19 cellular contexts compared by ENCODE assay signal in the genomic region with DNA sequence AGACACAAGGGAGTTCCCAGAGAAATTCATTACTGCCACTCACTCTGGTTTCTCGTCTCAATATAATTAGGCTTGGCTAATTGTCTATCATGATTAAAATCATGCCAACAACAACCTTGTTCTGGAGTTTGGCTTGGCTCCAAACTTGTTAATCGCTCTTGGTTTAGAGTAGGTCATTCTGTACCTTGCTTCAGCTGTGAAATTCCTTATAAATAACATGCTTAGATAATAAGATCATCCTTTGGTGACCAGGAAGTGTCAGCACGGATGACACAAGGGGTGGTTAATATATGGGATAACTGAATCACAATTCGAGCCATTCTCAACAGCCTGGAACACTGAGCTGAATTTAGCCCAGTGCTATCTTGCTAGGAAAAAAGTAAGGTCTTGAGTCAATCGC.
DNase-seq lines count a peak whose midpoint lies in the region; ATAC-seq and TF ChIP-seq lines count a peak whose summit lies in the region.
"Had no signal": no experiment of that assay in that cellular context is flagged by ENCODE, and none has a peak within 500 bp of the region (broad histone marks: within the 10 kb centered on the region; RNA-seq: fewer than 3 reads in every experiment).

No MANE protein-coding gene starts in this region.

- H3K36me3 ChIP-seq in HEK293 (ENCODE audit: control insufficient read depth in 2 of 2, insufficient read depth in 1 of 2, low read length in 2 of 2): no peaks in the 10 kb centered on the region
- H3K36me3 ChIP-seq: BLaER1 had no signal

- TF ChIP-seq CTCF in HEK293 (tag by site-specific recombination; IDR thresholded peaks at IDR 0.05) (no peak), fibroblast of mammary gland (conservative IDR thresholded peaks at IDR 0.05; ENCODE audit: control insufficient read depth, insufficient read depth, low read depth, low read length) (no peak)

- CTCF ChIA-PET in HEK293 (lab: Yijun Ruan, JAX): no interaction called here

- peak; percentile 73 for DNase-seq in COR-L47 (lab: John Stamatoyannopoulos, UW)
- peak; percentile 80 for DNase-seq in NCI-H82 treated with DMSO at 0.1 percent for 48 hours (lab: John Stamatoyannopoulos, UW; ENCODE audit: unreplicated experiment)
- peak; percentile 5 for DNase-seq in fibroblast of mammary gland (ENCODE audit: low read depth)
- no peak for DNase-seq in NCI-H146 treated with DMSO at 0.1 percent for 48 hours (lab: John Stamatoyannopoulos, UW; ENCODE audit: unreplicated experiment)
- no peak for DNase-seq in stimulated activated CD8-positive, alpha-beta memory T cell treated with anti-CD3 and anti-CD28 coated beads, Interleukin-4, amount 100 ng/mL, for 48 hours
- DNase-seq: CD4-positive, alpha-beta memory T cell; DMS79; GOT3; NCI-H1417; NCI-H2081 treated with DMSO at 0.1 percent for 48 hours; NCI-H2227 treated with DMSO at 0.1 percent for 48 hours; NCI-H510A treated with DMSO at 0.1 percent for 48 hours; NK-92 treated with Interleukin-12 subunit alpha and Interleukin-12 subunit beta, amount 100 ng/mL, for 24 hours; Right ventricle myocardium superior had no signal

- H3K4me3 ChIP-seq in HEK293 (ENCODE audit: low read depth, low read length): no peak overlapping the region
- no peak overlapping the region for H3K4me3 ChIP-seq in fibroblast of mammary gland (ENCODE audit: control insufficient read depth, low read depth, low read length)
- H3K4me3 ChIP-seq: BLaER1, SK-N-MC had no signal

- no peaks in the 10 kb centered on the region for H3K9me3 ChIP-seq in HEK293 (ENCODE audit: control insufficient read depth, insufficient read depth, low read depth, low read length)
- H3K9me3 ChIP-seq: BLaER1 had no signal

- no peak overlapping the region for H3K27ac ChIP-seq in HEK293 (ENCODE audit: extremely low read depth, low read depth, low read length)
- H3K27ac ChIP-seq: BLaER1, SK-N-MC had no signal

- H3K4me1 ChIP-seq in HEK293 (ENCODE audit: control insufficient read depth, insufficient read depth, low read length): no peaks in the 10 kb centered on the region
- H3K4me1 ChIP-seq: BLaER1 had no signal

- ATAC-seq in HG02870 (IDR thresholded peaks at IDR 0.05; ENCODE audit: unreplicated experiment): no peak
- ATAC-seq in GM19395 (IDR thresholded peaks at IDR 0.05; ENCODE audit: unreplicated experiment): no peak

- POLR2A ChIA-PET in HEK293 (lab: Yijun Ruan, JAX): no interaction called here

TF ChIP-seq in HEK293, 187 proteins besides CTCF, POLR2A, EP300 and RAD21:
- TF ChIP-seq ZNF629 (tag by site-specific recombination; IDR thresholded peaks at IDR 0.05) (0 out of 2 replicates have a peak, but pooled peaks have one; percentile 23), SP7 (tag by site-specific recombination; IDR thresholded peaks at IDR 0.05) (peak; percentile 41; the same call in 1 of the 2 replicates), KLF16 (tag by site-specific recombination; IDR thresholded peaks at IDR 0.05) (no peak), ZNF701 (tag by site-specific recombination; IDR thresholded peaks at IDR 0.05) (no peak), WT1 (tag by site-specific recombination; IDR thresholded peaks at IDR 0.05) (peak; percentile 73), ZNF600 (tag by site-specific recombination; IDR thresholded peaks at IDR 0.05) (peak; percentile 52; the same call in 1 of the 2 replicates), ZNF16 (tag by site-specific recombination; IDR thresholded peaks at IDR 0.05; ENCODE audit: low read depth) (no peak), ZNF211 (tag by site-specific recombination; IDR thresholded peaks at IDR 0.05; ENCODE audit: low read depth) (no peak), ZNF366 (tag by site-specific recombination; conservative IDR thresholded peaks at IDR 0.05) (0 out of 2 replicates have a peak, but pooled peaks have one; percentile 40)
- TF ChIP-seq, protein P1, sequence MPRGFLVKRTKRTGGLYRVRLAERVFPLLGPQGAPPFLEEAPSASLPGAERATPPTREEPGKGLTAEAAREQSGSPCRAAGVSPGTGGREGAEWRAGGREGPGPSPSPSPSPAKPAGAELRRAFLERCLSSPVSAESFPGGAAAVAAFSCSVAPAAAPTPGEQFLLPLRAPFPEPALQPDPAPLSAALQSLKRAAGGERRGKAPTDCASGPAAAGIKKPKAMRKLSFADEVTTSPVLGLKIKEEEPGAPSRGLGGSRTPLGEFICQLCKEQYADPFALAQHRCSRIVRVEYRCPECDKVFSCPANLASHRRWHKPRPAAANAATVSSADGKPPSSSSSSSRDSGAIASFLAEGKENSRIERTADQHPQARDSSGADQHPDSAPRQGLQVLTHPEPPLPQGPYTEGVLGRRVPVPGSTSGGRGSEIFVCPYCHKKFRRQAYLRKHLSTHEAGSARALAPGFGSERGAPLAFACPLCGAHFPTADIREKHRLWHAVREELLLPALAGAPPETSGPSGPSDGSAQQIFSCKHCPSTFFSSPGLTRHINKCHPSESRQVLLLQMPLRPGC (tag by site-specific recombination; IDR thresholded peaks at IDR 0.05): no peak

Comparison
In these comparisons a context has a peak if more than half of its experiments do, and no peak if none do; other contexts are left out.
1. DNase-seq: peak in COR-L47 (single experiment), NCI-H82 treated with DMSO at 0.1 percent for 48 hours (single experiment) and fibroblast of mammary gland (single experiment); none in NCI-H146 treated with DMSO at 0.1 percent for 48 hours (single experiment) and stimulated activated CD8-positive, alpha-beta memory T cell treated with anti-CD3 and anti-CD28 coated beads, Interleukin-4, amount 100 ng/mL, for 48 hours (single experiment).